8 cellular contexts compared by ENCODE assay signal in the genomic region with DNA sequence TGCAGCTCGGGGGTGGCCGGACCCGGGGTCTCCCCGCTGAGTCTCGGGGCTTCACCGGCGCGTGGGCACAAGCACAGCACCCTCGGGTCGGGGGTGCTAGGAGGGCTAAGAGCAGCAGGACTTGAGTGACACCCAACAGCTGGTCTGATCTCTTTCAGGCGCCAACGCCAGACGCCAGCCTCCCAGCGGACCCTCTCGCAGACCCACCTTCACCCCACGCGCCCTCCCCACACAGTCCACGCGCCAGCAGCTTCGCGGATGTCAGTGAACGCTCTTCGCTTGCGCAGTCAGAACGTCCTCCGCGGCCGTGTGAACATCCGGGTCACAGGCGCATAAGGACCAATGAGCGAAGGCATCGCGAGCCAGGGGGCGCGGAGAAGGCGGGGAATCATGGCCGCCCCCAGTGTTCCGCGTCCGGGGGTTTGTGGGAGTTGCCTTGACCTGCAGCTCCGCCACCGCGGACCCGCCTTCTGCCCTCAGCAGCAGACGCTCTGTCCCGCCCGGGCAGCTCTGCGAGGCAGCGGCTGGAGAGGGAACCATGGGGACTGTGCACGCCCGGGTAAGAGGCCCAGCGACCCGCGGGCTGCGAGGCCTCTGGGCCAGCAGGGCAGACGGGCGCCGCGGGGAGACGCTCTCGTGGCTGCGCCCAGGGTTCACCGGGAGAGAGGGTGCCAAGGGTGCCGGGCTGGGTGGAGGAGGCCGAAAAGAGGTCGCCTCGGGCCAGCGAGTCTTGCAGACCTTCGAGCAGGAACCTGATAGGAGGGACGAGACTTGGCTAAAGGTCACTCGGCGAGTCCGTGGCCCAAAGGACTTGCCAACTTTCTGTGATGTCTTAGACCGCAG. TPM values are rescaled to one million over a fixed set of nuclear protein-coding genes. Genes with fewer than 3 reads are reported as not detected.
DNase-seq lines count a peak whose midpoint lies in the region; FAIRE-seq and TF ChIP-seq lines count a peak whose summit lies in the region.

A gene (plus strand): TSS at position 403 of the 843 bp plus-strand sequence. CDS start 136 bp downstream, at position 539.

- peak; percentile 84 for TF ChIP-seq POLR2A in H54 (IDR thresholded peaks at IDR 0.05; ENCODE audit: low read depth, low read length)

- no peaks in the 10 kb centered on the region for H3K9me3 ChIP-seq in Loucy (ENCODE audit: insufficient read depth, low read depth, low read length)
- no peaks in the 10 kb centered on the region for H3K9me3 ChIP-seq in SJCRH30 (replicated peaks)
- H3K9me3 ChIP-seq in neural progenitor cell (ENCODE audit: low read depth), result no peaks in the 10 kb centered on the region

- peaks cover 3% of the 10 kb centered on the region for H3K27me3 Mint-ChIP-seq in neural progenitor cell (ENCODE audit: insufficient read depth, low read depth)

- H4K20me1 ChIP-seq in Loucy (ENCODE audit: insufficient read depth, low read length, poor library complexity, severe bottlenecking), result peaks cover 6% of the 10 kb centered on the region
- H4K20me1 ChIP-seq in neural progenitor cell (ENCODE audit: low read depth), result peaks cover 2% of the 10 kb centered on the region

- peak within 1 kb of the TSS; percentile 88 for H2AFZ ChIP-seq in Loucy (ENCODE audit: low read length)
- peak within 1 kb of the TSS; percentile 83 for H2AFZ ChIP-seq in neural progenitor cell (replicated peaks)

- no peaks in the 10 kb centered on the region for H3K9me2 ChIP-seq in Loucy (replicated peaks; ENCODE audit: low read depth, low read length)

- H3K27ac ChIP-seq in SJCRH30 (peak within 1 kb of the TSS; percentile 77), neural progenitor cell (peak within 1 kb of the TSS; percentile 80)

- H3K4me1 Mint-ChIP-seq in neural progenitor cell, result peaks cover 30% of the 10 kb centered on the region

- peak; percentile 65 for FAIRE-seq in H54 (lab: Jason Lieb, UNC)

- peak within 1 kb of the TSS; percentile 91 for H3K27ac Mint-ChIP-seq in neural progenitor cell

- H3K27me3 ChIP-seq in Loucy (ENCODE audit: insufficient read depth, low read length, poor library complexity, severe bottlenecking) (peaks cover 19% of the 10 kb centered on the region), SJCRH30 (no peaks in the 10 kb centered on the region), neural progenitor cell (no peaks in the 10 kb centered on the region)

- no peaks in the 10 kb centered on the region for H3F3A ChIP-seq in Loucy (ENCODE audit: low read depth)
- peaks cover 6% of the 10 kb centered on the region for H3F3A ChIP-seq in neural progenitor cell (ENCODE audit: low read depth)

- H3K4me2 ChIP-seq in Loucy (ENCODE audit: low read depth, low read length, poor library complexity, severe bottlenecking) (peak within 1 kb of the TSS; percentile 90), neural progenitor cell (peak within 1 kb of the TSS; percentile 86)

- H3K9ac ChIP-seq in Loucy (ENCODE audit: low read depth, low read length, poor library complexity, severe bottlenecking) (peak within 1 kb of the TSS; percentile 81), neural progenitor cell (peak within 1 kb of the TSS; percentile 76)

- 0 out of 2 replicates have a peak, but pooled peaks have one; percentile 14 for TF ChIP-seq CTCF in Loucy (conservative IDR thresholded peaks at IDR 0.05; ENCODE audit: low read length)
- peak; percentile 5 for TF ChIP-seq CTCF in foreskin fibroblast (IDR thresholded peaks at IDR 0.05; ENCODE audit: low read depth, low read length)
- TF ChIP-seq CTCF in neural progenitor cell (IDR thresholded peaks at IDR 0.05), result no peak

- H3K4me1 ChIP-seq in Loucy (ENCODE audit: insufficient read depth, low read length, poor library complexity, severe bottlenecking), result peaks cover 25% of the 10 kb centered on the region
- H3K4me1 ChIP-seq in SJCRH30, result no peaks in the 10 kb centered on the region
- peaks cover 11% of the 10 kb centered on the region for H3K4me1 ChIP-seq in neural progenitor cell

- H3K36me3 Mint-ChIP-seq in neural progenitor cell, result no peaks in the 10 kb centered on the region

- H3K4me3 ChIP-seq in Loucy (ENCODE audit: low read length, poor library complexity, severe bottlenecking) (peak within 1 kb of the TSS; percentile 77), SJCRH30 (peak within 1 kb of the TSS; percentile 90), foreskin fibroblast (ENCODE audit: low read depth in 1 of 2, low read length in 2 of 2) (peak within 1 kb of the TSS; percentile 89 to 95), neural progenitor cell (peak within 1 kb of the TSS; percentile 85)

- no peaks in the 10 kb centered on the region for H3K9me3 Mint-ChIP-seq in neural progenitor cell

- H3K4me3 Mint-ChIP-seq in neural progenitor cell, result peak within 1 kb of the TSS; percentile 99

- H3K79me2 ChIP-seq in Loucy (ENCODE audit: insufficient read depth, low read length) (peaks cover 53% of the 10 kb centered on the region), neural progenitor cell (ENCODE audit: low read depth) (peaks cover 47% of the 10 kb centered on the region)

- no peaks in the 10 kb centered on the region for H3K36me3 ChIP-seq in Loucy (ENCODE audit: insufficient read depth, low read length)
- H3K36me3 ChIP-seq in SJCRH30, result no peaks in the 10 kb centered on the region
- H3K36me3 ChIP-seq in neural progenitor cell, result no peaks in the 10 kb centered on the region

- DNase-seq in ELR (ENCODE audit: low read depth) (peak; percentile 94), H54 (ENCODE audit: insufficient read length, low spot score) (peak; percentile 83), SJCRH30 (peak; percentile 90 to 91), foreskin fibroblast (peak; percentile 93 to 98), neural progenitor cell (ENCODE audit: low spot score) (peak; percentile 95), stromal cell of bone marrow (ENCODE audit: low read depth) (peak; percentile 89)
- DNase-seq in activated gamma-delta T cell treated with anti-CD3 and anti-CD28 coated beads, Interleukin-2, amount 50 U/mL, for 16 hours (ENCODE audit: low read depth), result peak; percentile 85

RNA-seq across cellular contexts. Expression of the gene that starts here (rescaled TPM):
- 45.8 and 49.1 TPM in 2 replicates for total RNA-seq in SJCRH30 (2014; rRNA removed; shearing (Covaris generic))
- 45.5 and 48.5 TPM in 2 replicates for total RNA-seq in neural progenitor cell (ENCODE audit: low replicate concordance)

Comparison
In these comparisons a context has a peak if more than half of its experiments do, and no peak if none do; other contexts are left out.
1. Peak in every context shown above with its lines: DNase-seq, H3K4me3 ChIP-seq and H3K27ac ChIP-seq.